Comparison of ENCODE assay signal across 1 cellular context in genomic region chr16:66512589-66513404, GRCh38.
TF ChIP-seq lines count a peak whose summit lies in the region.

No MANE protein-coding gene starts in this region.

TF ChIP-seq in HepG2, 621 proteins besides CTCF, POLR2A, EP300 and RAD21 (continued from another document and continues in another):
- no peak for TF ChIP-seq ZNF430 (CRISPR knock-in tag; IDR thresholded peaks at IDR 0.05)
- 0 out of 2 replicates have a peak, but pooled peaks have one; percentile 44 for TF ChIP-seq ZNF225 (CRISPR knock-in tag; IDR thresholded peaks at IDR 0.05)
- 0 out of 2 replicates have a peak, but pooled peaks have one; percentile 36 for TF ChIP-seq ZNF644 (CRISPR knock-in tag; IDR thresholded peaks at IDR 0.05; ENCODE audit: low read depth)
- 0 out of 2 replicates have a peak, but pooled peaks have one; percentile 8 for TF ChIP-seq TFDP1 (CRISPR knock-in tag; IDR thresholded peaks at IDR 0.05; ENCODE audit: borderline replicate concordance)
- TF ChIP-seq SOX13 (IDR thresholded peaks at IDR 0.05) = peak; percentile 93
- peak in 1 of 2 experiments; percentile 98; a peak in 2 of 4 replicates for TF ChIP-seq SOX13 (CRISPR knock-in tag; conservative IDR thresholded peaks at IDR 0.05 in 1 of 2, IDR thresholded peaks at IDR 0.05 in 1 of 2)
- 0 out of 2 replicates have a peak, but pooled peaks have one; percentile 3 for TF ChIP-seq ZNF605 (CRISPR knock-in tag; IDR thresholded peaks at IDR 0.05)
- 0 out of 2 replicates have a peak, but pooled peaks have one; percentile 17 for TF ChIP-seq ZBTB7B (CRISPR knock-in tag; IDR thresholded peaks at IDR 0.05)
- TF ChIP-seq ZNF713 (CRISPR knock-in tag; IDR thresholded peaks at IDR 0.05) = no peak
- no peak for TF ChIP-seq ZNF337 (CRISPR knock-in tag; IDR thresholded peaks at IDR 0.05; ENCODE audit: borderline replicate concordance, low read depth)
- peak; percentile 80; the same call in 1 of the 2 replicates for TF ChIP-seq RXRA (CRISPR knock-in tag; IDR thresholded peaks at IDR 0.05)
- TF ChIP-seq SRSF1 (optimal IDR thresholded peaks at IDR 0.05; ENCODE audit: low read depth, low read length) = no peak
- no peak for TF ChIP-seq ZNF143 (CRISPR knock-in tag; IDR thresholded peaks at IDR 0.05)
- TF ChIP-seq ZFP90 (CRISPR knock-in tag; IDR thresholded peaks at IDR 0.05; ENCODE audit: borderline replicate concordance) = no peak
- TF ChIP-seq ATF7 (IDR thresholded peaks at IDR 0.05) = peak; percentile 81
- no peak for TF ChIP-seq ATF7 (CRISPR knock-in tag; IDR thresholded peaks at IDR 0.05)
- TF ChIP-seq CREM (IDR thresholded peaks at IDR 0.05) = no peak
- no peak for TF ChIP-seq CREM (CRISPR knock-in tag; IDR thresholded peaks at IDR 0.05)
- no peak for TF ChIP-seq SMAD1 (CRISPR knock-in tag; IDR thresholded peaks at IDR 0.05; ENCODE audit: borderline replicate concordance, low read depth)
- TF ChIP-seq ZNF484 (CRISPR knock-in tag; IDR thresholded peaks at IDR 0.05; ENCODE audit: borderline replicate concordance, low read depth) = no peak
- 0 out of 2 replicates have a peak, but pooled peaks have one; percentile 31 for TF ChIP-seq HOXD1 (CRISPR knock-in tag; IDR thresholded peaks at IDR 0.05)
- peak; percentile 37; the same call in 1 of the 2 replicates for TF ChIP-seq ELF3 (CRISPR knock-in tag; IDR thresholded peaks at IDR 0.05)
- TF ChIP-seq ZNF710 (CRISPR knock-in tag; IDR thresholded peaks at IDR 0.05; ENCODE audit: borderline replicate concordance) = peak; percentile 90; the same call in 1 of the 2 replicates
- TF ChIP-seq RARA (CRISPR knock-in tag; IDR thresholded peaks at IDR 0.05) = peak; percentile 80
- TF ChIP-seq, protein P1, sequence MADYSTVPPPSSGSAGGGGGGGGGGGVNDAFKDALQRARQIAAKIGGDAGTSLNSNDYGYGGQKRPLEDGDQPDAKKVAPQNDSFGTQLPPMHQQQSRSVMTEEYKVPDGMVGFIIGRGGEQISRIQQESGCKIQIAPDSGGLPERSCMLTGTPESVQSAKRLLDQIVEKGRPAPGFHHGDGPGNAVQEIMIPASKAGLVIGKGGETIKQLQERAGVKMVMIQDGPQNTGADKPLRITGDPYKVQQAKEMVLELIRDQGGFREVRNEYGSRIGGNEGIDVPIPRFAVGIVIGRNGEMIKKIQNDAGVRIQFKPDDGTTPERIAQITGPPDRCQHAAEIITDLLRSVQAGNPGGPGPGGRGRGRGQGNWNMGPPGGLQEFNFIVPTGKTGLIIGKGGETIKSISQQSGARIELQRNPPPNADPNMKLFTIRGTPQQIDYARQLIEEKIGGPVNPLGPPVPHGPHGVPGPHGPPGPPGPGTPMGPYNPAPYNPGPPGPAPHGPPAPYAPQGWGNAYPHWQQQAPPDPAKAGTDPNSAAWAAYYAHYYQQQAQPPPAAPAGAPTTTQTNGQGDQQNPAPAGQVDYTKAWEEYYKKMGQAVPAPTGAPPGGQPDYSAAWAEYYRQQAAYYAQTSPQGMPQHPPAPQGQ (CRISPR knock-in tag; IDR thresholded peaks at IDR 0.05; ENCODE audit: borderline replicate concordance) = no peak
- TF ChIP-seq, protein P2, sequence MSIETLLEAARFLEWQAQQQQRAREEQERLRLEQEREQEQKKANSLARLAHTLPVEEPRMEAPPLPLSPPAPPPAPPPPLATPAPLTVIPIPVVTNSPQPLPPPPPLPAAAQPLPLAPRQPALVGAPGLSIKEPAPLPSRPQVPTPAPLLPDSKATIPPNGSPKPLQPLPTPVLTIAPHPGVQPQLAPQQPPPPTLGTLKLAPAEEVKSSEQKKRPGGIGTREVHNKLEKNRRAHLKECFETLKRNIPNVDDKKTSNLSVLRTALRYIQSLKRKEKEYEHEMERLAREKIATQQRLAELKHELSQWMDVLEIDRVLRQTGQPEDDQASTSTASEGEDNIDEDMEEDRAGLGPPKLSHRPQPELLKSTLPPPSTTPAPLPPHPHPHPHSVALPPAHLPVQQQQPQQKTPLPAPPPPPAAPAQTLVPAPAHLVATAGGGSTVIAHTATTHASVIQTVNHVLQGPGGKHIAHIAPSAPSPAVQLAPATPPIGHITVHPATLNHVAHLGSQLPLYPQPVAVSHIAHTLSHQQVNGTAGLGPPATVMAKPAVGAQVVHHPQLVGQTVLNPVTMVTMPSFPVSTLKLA (IDR thresholded peaks at IDR 0.05) = peak; percentile 78
- TF ChIP-seq ZNF180 (CRISPR knock-in tag; IDR thresholded peaks at IDR 0.05; ENCODE audit: borderline replicate concordance, low read depth) = no peak
- TF ChIP-seq HES4 (CRISPR knock-in tag; IDR thresholded peaks at IDR 0.05; ENCODE audit: borderline replicate concordance) = no peak
- TF ChIP-seq MAFF (IDR thresholded peaks at IDR 0.05; ENCODE audit: low read depth, low read length) = peak; percentile 93
- TF ChIP-seq, protein P3, sequence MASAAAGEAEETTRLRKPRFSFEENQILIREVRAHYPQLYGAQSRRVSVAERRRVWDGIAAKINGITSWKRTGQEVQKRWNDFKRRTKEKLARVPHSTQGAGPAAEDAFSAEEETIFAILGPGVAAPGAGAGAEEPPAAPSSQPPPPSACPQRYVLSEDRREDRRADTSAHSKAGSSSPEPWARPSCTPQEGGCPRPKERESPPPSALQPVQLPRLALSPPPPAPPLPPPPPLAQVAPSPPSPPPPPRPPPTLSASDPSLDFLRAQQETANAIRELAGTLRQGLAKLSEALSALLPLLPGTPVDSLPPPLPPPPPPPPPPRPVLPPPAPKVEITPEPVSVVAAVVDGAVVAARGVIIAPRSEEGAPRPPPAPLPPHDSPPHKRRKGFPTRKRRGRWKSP (CRISPR knock-in tag; IDR thresholded peaks at IDR 0.05) = peak; percentile 71; the same call in 1 of the 2 replicates
- TF ChIP-seq ELF1 (CRISPR knock-in tag; IDR thresholded peaks at IDR 0.05) = no peak
- peak; percentile 76 for TF ChIP-seq ETV5 (CRISPR knock-in tag; IDR thresholded peaks at IDR 0.05; ENCODE audit: borderline replicate concordance)
- TF ChIP-seq MBD4 (IDR thresholded peaks at IDR 0.05; ENCODE audit: borderline replicate concordance, low read length) = no peak
- TF ChIP-seq, protein P4, sequence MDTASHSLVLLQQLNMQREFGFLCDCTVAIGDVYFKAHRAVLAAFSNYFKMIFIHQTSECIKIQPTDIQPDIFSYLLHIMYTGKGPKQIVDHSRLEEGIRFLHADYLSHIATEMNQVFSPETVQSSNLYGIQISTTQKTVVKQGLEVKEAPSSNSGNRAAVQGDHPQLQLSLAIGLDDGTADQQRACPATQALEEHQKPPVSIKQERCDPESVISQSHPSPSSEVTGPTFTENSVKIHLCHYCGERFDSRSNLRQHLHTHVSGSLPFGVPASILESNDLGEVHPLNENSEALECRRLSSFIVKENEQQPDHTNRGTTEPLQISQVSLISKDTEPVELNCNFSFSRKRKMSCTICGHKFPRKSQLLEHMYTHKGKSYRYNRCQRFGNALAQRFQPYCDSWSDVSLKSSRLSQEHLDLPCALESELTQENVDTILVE (CRISPR knock-in tag; IDR thresholded peaks at IDR 0.05) = 0 out of 2 replicates have a peak, but pooled peaks have one; percentile 38
- no peak for TF ChIP-seq ZNF263 (CRISPR knock-in tag; IDR thresholded peaks at IDR 0.05)
- TF ChIP-seq FOXJ3 (CRISPR knock-in tag; IDR thresholded peaks at IDR 0.05; ENCODE audit: borderline replicate concordance) = no peak
- TF ChIP-seq, protein P5, sequence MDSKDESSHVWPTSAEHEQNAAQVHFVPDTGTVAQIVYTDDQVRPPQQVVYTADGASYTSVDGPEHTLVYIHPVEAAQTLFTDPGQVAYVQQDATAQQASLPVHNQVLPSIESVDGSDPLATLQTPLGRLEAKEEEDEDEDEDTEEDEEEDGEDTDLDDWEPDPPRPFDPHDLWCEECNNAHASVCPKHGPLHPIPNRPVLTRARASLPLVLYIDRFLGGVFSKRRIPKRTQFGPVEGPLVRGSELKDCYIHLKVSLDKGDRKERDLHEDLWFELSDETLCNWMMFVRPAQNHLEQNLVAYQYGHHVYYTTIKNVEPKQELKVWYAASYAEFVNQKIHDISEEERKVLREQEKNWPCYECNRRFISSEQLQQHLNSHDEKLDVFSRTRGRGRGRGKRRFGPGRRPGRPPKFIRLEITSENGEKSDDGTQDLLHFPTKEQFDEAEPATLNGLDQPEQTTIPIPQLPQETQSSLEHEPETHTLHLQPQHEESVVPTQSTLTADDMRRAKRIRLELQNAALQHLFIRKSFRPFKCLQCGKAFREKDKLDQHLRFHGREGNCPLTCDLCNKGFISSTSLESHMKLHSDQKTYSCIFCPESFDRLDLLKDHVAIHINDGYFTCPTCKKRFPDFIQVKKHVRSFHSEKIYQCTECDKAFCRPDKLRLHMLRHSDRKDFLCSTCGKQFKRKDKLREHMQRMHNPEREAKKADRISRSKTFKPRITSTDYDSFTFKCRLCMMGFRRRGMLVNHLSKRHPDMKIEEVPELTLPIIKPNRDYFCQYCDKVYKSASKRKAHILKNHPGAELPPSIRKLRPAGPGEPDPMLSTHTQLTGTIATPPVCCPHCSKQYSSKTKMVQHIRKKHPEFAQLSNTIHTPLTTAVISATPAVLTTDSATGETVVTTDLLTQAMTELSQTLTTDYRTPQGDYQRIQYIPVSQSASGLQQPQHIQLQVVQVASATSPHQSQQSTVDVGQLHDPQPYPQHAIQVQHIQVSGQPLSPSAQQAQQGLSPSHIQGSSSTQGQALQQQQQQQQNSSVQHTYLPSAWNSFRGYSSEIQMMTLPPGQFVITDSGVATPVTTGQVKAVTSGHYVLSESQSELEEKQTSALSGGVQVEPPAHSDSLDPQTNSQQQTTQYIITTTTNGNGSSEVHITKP (CRISPR knock-in tag; IDR thresholded peaks at IDR 0.05; ENCODE audit: low read depth) = no peak
- no peak for TF ChIP-seq RFXAP (CRISPR knock-in tag; IDR thresholded peaks at IDR 0.05; ENCODE audit: borderline replicate concordance)
- TF ChIP-seq ARNT2 (CRISPR knock-in tag; IDR thresholded peaks at IDR 0.05; ENCODE audit: low read depth) = no peak
- TF ChIP-seq, protein P6, sequence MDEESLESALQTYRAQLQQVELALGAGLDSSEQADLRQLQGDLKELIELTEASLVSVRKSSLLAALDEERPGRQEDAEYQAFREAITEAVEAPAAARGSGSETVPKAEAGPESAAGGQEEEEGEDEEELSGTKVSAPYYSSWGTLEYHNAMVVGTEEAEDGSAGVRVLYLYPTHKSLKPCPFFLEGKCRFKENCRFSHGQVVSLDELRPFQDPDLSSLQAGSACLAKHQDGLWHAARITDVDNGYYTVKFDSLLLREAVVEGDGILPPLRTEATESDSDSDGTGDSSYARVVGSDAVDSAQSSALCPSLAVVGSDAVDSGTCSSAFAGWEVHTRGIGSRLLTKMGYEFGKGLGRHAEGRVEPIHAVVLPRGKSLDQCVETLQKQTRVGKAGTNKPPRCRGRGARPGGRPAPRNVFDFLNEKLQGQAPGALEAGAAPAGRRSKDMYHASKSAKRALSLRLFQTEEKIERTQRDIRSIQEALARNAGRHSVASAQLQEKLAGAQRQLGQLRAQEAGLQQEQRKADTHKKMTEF (CRISPR knock-in tag; IDR thresholded peaks at IDR 0.05) = peak; percentile 68; the same call in 1 of the 2 replicates
- TF ChIP-seq KLF13 (CRISPR knock-in tag; IDR thresholded peaks at IDR 0.05) = no peak
- TF ChIP-seq DZIP1 (CRISPR knock-in tag; IDR thresholded peaks at IDR 0.05) = no peak
- no peak for TF ChIP-seq HMGXB4 (CRISPR knock-in tag; IDR thresholded peaks at IDR 0.05; ENCODE audit: borderline replicate concordance in 1 of 2, low read depth in 1 of 2)
- no peak for TF ChIP-seq ZNF75D (CRISPR knock-in tag; IDR thresholded peaks at IDR 0.05; ENCODE audit: borderline replicate concordance)
- TF ChIP-seq CHD4 (IDR thresholded peaks at IDR 0.05; ENCODE audit: borderline replicate concordance, low read length) = no peak; the same call in 1 of the 2 replicates
